In the genomic region with DNA sequence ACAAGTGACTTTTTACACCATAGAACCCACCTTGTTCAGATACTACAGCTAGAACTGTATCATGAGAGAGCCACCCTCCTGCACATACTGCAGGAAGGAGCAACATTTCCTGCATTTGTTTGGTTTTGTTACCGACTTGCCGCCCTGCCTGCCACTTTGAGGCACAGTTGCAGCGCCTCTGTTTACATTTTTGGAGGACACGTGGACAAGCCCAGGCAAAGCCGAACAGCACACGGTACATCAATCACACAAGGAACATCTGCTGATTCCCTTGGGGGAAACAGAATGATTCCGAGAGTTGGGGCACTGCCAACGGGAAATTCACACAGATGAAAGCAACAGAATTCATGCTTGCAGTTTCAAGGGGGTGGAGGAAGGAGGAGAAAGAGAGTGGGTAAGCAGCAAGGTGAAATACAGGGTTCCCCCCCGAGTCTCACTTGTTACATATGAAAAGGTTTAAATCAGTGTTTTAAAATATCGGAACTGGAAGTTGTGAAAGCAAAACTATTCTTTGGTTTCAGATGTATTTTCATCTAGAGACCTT, we compare ENCODE assay signal across 1 cellular context.
TF ChIP-seq lines count a peak whose summit lies in the region.

No MANE protein-coding gene starts in this region.

TF ChIP-seq in IMR-90, 13 proteins besides CTCF, POLR2A, EP300 and RAD21 (continued from another document):
- TF ChIP-seq, protein P1, sequence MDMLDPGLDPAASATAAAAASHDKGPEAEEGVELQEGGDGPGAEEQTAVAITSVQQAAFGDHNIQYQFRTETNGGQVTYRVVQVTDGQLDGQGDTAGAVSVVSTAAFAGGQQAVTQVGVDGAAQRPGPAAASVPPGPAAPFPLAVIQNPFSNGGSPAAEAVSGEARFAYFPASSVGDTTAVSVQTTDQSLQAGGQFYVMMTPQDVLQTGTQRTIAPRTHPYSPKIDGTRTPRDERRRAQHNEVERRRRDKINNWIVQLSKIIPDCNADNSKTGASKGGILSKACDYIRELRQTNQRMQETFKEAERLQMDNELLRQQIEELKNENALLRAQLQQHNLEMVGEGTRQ (IDR thresholded peaks at IDR 0.05; ENCODE audit: low read depth, low read length): peak; percentile 81
- peak; percentile 81 for TF ChIP-seq MXI1 (IDR thresholded peaks at IDR 0.05; ENCODE audit: borderline replicate concordance, low read depth, low read length)
